Comparison of ENCODE assay signal across 10 cellular contexts in the genomic region with DNA sequence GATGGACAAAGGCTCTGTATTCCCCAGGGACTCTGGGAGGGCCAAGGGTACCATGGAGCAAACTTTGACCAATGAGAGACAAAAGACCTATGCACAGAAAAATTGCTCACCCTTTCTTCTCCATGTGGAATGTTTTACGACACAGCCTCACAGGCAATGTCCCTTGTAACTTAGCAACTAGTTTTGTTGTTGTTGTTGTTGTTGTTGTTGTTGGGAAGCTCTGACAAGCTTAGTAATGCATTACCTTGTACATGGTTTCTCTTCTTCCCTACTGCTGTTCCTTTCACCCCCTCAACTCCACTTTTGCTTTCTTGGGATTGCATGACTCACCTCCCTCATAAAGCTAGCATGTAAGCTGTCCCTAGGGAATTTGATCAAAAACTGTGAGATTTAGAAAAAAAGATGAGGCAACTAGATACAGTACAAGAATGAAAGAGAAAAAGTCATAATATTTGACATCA.
DNase-seq lines count a peak whose midpoint lies in the region; ATAC-seq and TF ChIP-seq lines count a peak whose summit lies in the region.
"Had no signal": no experiment of that assay in that cellular context is flagged by ENCODE, and none has a peak within 500 bp of the region (broad histone marks: within the 10 kb centered on the region; RNA-seq: fewer than 3 reads in every experiment).

No MANE protein-coding gene starts in this region.

- ATAC-seq in HG03460 (IDR thresholded peaks at IDR 0.05; ENCODE audit: unreplicated experiment) (no peak), GM19467 (IDR thresholded peaks at IDR 0.05; ENCODE audit: unreplicated experiment) (no peak)
- ATAC-seq: T-cell had no signal

- no peaks in the 10 kb centered on the region for H3K36me3 Mint-ChIP-seq in CD14-positive monocyte
- H3K36me3 Mint-ChIP-seq: T-cell had no signal

- peak; percentile 70 for DNase-seq in Daoy (ENCODE audit: low read depth)
- DNase-seq in LoVo (ENCODE audit: low spot score) = peak; percentile 29
- DNase-seq in dedifferentiated amniotic fluid mesenchymal stem cell (ENCODE audit: extremely low spot score) = peak; percentile 59
- DNase-seq in putamen (ENCODE audit: low spot score) = peak; percentile 12
- no peak for DNase-seq in CD14-positive monocyte (ENCODE audit: low spot score)
- no peak for DNase-seq in G401 (ENCODE audit: low spot score)
- DNase-seq: hypothalamus, T-cell had no signal

- in situ Hi-C loops in G401 (cut with HindIII; ENCODE audit: low sequenced_read_pairs) = no loop called here

- H3K27me3 Mint-ChIP-seq in CD14-positive monocyte (ENCODE audit: low read depth in 3 of 3) = no peaks in the 10 kb centered on the region
- H3K27me3 Mint-ChIP-seq: T-cell had no signal

- no peaks in the 10 kb centered on the region for H3K9me3 Mint-ChIP-seq in CD14-positive monocyte
- H3K9me3 Mint-ChIP-seq: T-cell had no signal

- no peak overlapping the region for H3K27ac Mint-ChIP-seq in CD14-positive monocyte

- TF ChIP-seq CTCF in CD14-positive monocyte (IDR thresholded peaks at IDR 0.05) = no peak

- H3K4me3 Mint-ChIP-seq in CD14-positive monocyte = no peak overlapping the region
- H3K4me3 Mint-ChIP-seq: T-cell had no signal

- H3K4me1 Mint-ChIP-seq in CD14-positive monocyte = peaks cover 6% of the 10 kb centered on the region

- intact Hi-C loops in CD14-positive monocyte (cut with micrococcal nuclease) = no loop called here

Comparison
In these comparisons a context has a peak if more than half of its experiments do, and no peak if none do; other contexts are left out.
1. DNase-seq: peak in Daoy (single experiment), LoVo (single experiment), dedifferentiated amniotic fluid mesenchymal stem cell (single experiment) and putamen (single experiment); none in CD14-positive monocyte (single experiment) and G401 (single experiment).